In the genomic region with DNA sequence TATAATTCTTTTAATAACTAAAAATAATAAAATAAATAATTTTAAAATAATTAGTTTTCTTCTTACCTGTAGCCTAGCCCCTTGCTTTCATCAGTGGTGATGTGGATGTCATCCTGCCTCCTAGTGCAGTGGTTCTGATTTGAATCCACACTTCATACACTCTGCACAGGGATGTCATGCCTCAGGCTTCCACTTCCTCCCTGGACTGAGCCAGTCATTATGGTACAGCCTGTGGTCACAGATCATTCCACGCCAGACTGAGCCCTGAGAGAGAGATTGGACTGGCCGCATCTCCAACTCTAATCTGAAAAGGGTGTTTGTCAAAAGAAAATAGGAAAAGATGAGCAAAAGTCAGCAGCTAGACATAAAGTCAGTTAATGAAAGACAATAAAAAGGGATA, we compare ENCODE assay signal across 16 cellular contexts.
A peak's percentile ranks its signal among the peaks of the same experiment; 100 is the strongest.
DNase-seq lines count a peak whose midpoint lies in the region; ATAC-seq and TF ChIP-seq lines count a peak whose summit lies in the region.
"Had no signal": no experiment of that assay in that cellular context is flagged by ENCODE, and none has a peak within 500 bp of the region (broad histone marks: within the 10 kb centered on the region; RNA-seq: fewer than 3 reads in every experiment).

No MANE protein-coding gene starts in this region.

- H3K79me2 ChIP-seq in H9 (ENCODE audit: insufficient read depth, low read length), result no peaks in the 10 kb centered on the region

- no peak overlapping the region for H2BK12ac ChIP-seq in H9 (ENCODE audit: insufficient read length, low read depth, low read length)

- H3T11ph ChIP-seq in H9 (ENCODE audit: low read length), result no peak overlapping the region

- no peak overlapping the region for H2BK120ac ChIP-seq in H9 (ENCODE audit: low read depth, low read length, poor library complexity, severe bottlenecking)

- H3K4ac ChIP-seq in H9 (ENCODE audit: low read depth, low read length), result no peak overlapping the region

- H4K20me1 ChIP-seq in H9 (ENCODE audit: control insufficient read depth, insufficient read depth, insufficient read length), result no peaks in the 10 kb centered on the region

- no peaks in the 10 kb centered on the region for H3K27me3 ChIP-seq in H9 (ENCODE audit: insufficient read depth, low read length)

- no peaks in the 10 kb centered on the region for H3K9me3 ChIP-seq in H9 (ENCODE audit: control insufficient read depth, low read depth, low read length)

- peaks cover 9 to 12% of the 10 kb centered on the region in 2 experiments for H3K4me1 Mint-ChIP-seq in H9
- no peaks in the 10 kb centered on the region for H3K4me1 Mint-ChIP-seq in natural killer cell

- H2BK5ac ChIP-seq in H9 (ENCODE audit: insufficient read length, low read length), result no peak overlapping the region

- H2AFZ ChIP-seq in H9 (ENCODE audit: low read length), result no peak overlapping the region

- no peak overlapping the region for H4K8ac ChIP-seq in H9 (replicated peaks; ENCODE audit: insufficient read length, low read depth, low read length)

- H4K91ac ChIP-seq in H9 (ENCODE audit: insufficient read length, low read depth, low read length), result no peak overlapping the region

- H3K4me3 Mint-ChIP-seq in H9, result no peak overlapping the region
- H3K4me3 Mint-ChIP-seq in natural killer cell, result no peak overlapping the region

- TF ChIP-seq CTCF in H9 (conservative IDR thresholded peaks at IDR 0.05) (no peak), natural killer cell (IDR thresholded peaks at IDR 0.05) (no peak)

- DNase-seq in EH (ENCODE audit: low read depth), result peak; percentile 17
- DNase-seq in kidney tubule cell (ENCODE audit: low spot score), result peak; percentile 47
- no peak for DNase-seq in HK-2 (ENCODE audit: unreplicated experiment)
- DNase-seq in H9, result no peak
- no peak for DNase-seq in natural killer cell
- DNase-seq: C1 segment of cervical spinal cord, MV-4-11, NCI-H1417, NCI-H1930, NCI-H446 treated with DMSO at 0.1 percent for 48 hours, NCI-H748 treated with DMSO at 0.1 percent for 48 hours had no signal

- H3K27ac Mint-ChIP-seq in H9 (no peak overlapping the region; a peak in 1 of 7 replicates), natural killer cell (no peak overlapping the region)

- no peak overlapping the region for H2BK15ac ChIP-seq in H9 (ENCODE audit: low read depth, low read length)

- H3K14ac ChIP-seq in H9 (ENCODE audit: insufficient read depth, low read length), result no peak overlapping the region

- no peak overlapping the region for H3K9ac ChIP-seq in H9 (ENCODE audit: extremely low read depth, insufficient read length, low read length)

- H3K27ac ChIP-seq in H9 (ENCODE audit: insufficient read length, low read depth, low read length), result no peak overlapping the region
- H3K27ac ChIP-seq: RWPE1 had no signal

- no CpG with 5 or more reads among the region's 2 CpGs for WGBS in H9 (ENCODE audit: extremely low coverage, insufficient read length, low lambda C conversion rate)

- intact Hi-C loops in natural killer cell (cut with micrococcal nuclease), result no loop called here

- no peak overlapping the region for H4K5ac ChIP-seq in H9 (ENCODE audit: insufficient read length, low read depth, low read length)

- ATAC-seq in GM19351 (IDR thresholded peaks at IDR 0.05; ENCODE audit: unreplicated experiment), result peak; percentile 56
- ATAC-seq in HG03432 (IDR thresholded peaks at IDR 0.05; ENCODE audit: unreplicated experiment), result peak; percentile 65
- ATAC-seq in natural killer cell, result no peak
- ATAC-seq: HCT116, K562 had no signal

- H3K23ac ChIP-seq in H9 (ENCODE audit: insufficient read length, low read depth, low read length), result no peak overlapping the region

- H3K36me3 Mint-ChIP-seq in H9 (ENCODE audit: insufficient read depth in 1 of 3, low read depth in 3 of 3), result peaks cover 0 to 2% (median 0%) of the 10 kb centered on the region in 3 experiments; a peak in 1 of 7 replicates
- H3K36me3 Mint-ChIP-seq in natural killer cell, result no peaks in the 10 kb centered on the region

- H2BK20ac ChIP-seq in H9 (ENCODE audit: low read depth, low read length, poor library complexity, severe bottlenecking), result no peak overlapping the region

- H3K4me1 ChIP-seq in H9 (ENCODE audit: insufficient read depth, low read length), result no peaks in the 10 kb centered on the region

- no peaks in the 10 kb centered on the region for H3K23me2 ChIP-seq in H9 (ENCODE audit: insufficient read length, low read depth, low read length, poor library complexity, severe bottlenecking)

- no peak overlapping the region for H2AK5ac ChIP-seq in H9 (ENCODE audit: insufficient read length, low read length)

- peaks cover 0 to 3% of the 10 kb centered on the region in 2 experiments; a peak in 2 of 5 replicates for H3K9me3 Mint-ChIP-seq in H9
- peaks cover 2 to 5% of the 10 kb centered on the region in 2 donors for H3K9me3 Mint-ChIP-seq in natural killer cell

- H3K27me3 Mint-ChIP-seq in H9 (ENCODE audit: low read depth) (no peaks in the 10 kb centered on the region), natural killer cell (ENCODE audit: low read depth in 2 of 2) (peaks cover 0 to 6% of the 10 kb centered on the region in 2 donors)

- H3K18ac ChIP-seq in H9 (ENCODE audit: insufficient read length, low read depth, low read length), result no peak overlapping the region

- no peak overlapping the region for H3K4me2 ChIP-seq in H9 (ENCODE audit: insufficient read depth, insufficient read length, low read length)

- no peaks in the 10 kb centered on the region for H3K79me1 ChIP-seq in H9 (ENCODE audit: insufficient read depth, low read depth, low read length, poor library complexity, severe bottlenecking)

- no peak overlapping the region for H3K56ac ChIP-seq in H9 (ENCODE audit: insufficient read length, low read depth, low read length)

Comparison
In these comparisons a context has a peak if more than half of its experiments do, and no peak if none do; other contexts are left out.
1. DNase-seq: peak in EH (single experiment) and kidney tubule cell (single experiment); none in HK-2 (single experiment), H9 (single experiment) and natural killer cell (single experiment).
2. ATAC-seq: peak in GM19351 (single experiment) and HG03432 (single experiment); none in natural killer cell (0 of 3).